Comparison of ENCODE assay signal across 1 cellular context in the genomic region with DNA sequence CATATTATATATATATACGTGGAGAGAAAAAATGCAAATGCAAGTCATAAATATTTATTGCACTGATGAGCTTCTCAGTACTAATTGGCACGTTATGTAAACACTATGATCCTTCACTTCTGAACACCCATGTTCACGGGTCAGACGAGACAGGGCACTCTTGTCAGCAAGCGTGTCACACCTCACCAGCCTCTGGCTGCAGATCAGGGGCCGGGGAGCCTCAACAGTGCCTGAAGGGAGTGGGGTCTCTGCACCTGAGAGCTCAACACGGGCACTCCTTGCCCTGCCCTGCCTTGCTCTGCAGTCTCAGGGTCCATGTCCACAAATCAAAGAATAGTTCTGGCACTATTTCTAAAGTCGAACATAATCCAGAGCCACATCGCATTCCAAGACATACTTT.
TF ChIP-seq lines count a peak whose summit lies in the region.

No MANE protein-coding gene starts in this region.

TF ChIP-seq in HepG2, 621 proteins besides CTCF, POLR2A, EP300 and RAD21:
- TF ChIP-seq, protein P1, sequence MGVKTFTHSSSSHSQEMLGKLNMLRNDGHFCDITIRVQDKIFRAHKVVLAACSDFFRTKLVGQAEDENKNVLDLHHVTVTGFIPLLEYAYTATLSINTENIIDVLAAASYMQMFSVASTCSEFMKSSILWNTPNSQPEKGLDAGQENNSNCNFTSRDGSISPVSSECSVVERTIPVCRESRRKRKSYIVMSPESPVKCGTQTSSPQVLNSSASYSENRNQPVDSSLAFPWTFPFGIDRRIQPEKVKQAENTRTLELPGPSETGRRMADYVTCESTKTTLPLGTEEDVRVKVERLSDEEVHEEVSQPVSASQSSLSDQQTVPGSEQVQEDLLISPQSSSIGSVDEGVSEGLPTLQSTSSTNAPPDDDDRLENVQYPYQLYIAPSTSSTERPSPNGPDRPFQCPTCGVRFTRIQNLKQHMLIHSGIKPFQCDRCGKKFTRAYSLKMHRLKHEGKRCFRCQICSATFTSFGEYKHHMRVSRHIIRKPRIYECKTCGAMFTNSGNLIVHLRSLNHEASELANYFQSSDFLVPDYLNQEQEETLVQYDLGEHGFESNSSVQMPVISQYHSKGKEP (CRISPR knock-in tag; IDR thresholded peaks at IDR 0.05) = no peak
- TF ChIP-seq, protein P2, sequence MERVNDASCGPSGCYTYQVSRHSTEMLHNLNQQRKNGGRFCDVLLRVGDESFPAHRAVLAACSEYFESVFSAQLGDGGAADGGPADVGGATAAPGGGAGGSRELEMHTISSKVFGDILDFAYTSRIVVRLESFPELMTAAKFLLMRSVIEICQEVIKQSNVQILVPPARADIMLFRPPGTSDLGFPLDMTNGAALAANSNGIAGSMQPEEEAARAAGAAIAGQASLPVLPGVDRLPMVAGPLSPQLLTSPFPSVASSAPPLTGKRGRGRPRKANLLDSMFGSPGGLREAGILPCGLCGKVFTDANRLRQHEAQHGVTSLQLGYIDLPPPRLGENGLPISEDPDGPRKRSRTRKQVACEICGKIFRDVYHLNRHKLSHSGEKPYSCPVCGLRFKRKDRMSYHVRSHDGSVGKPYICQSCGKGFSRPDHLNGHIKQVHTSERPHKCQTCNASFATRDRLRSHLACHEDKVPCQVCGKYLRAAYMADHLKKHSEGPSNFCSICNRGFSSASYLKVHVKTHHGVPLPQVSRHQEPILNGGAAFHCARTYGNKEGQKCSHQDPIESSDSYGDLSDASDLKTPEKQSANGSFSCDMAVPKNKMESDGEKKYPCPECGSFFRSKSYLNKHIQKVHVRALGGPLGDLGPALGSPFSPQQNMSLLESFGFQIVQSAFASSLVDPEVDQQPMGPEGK (CRISPR knock-in tag; IDR thresholded peaks at IDR 0.05) = no peak
